In genomic region chr7:102896585-102896984, GRCh38 we compare ENCODE assay signal across 20 cellular contexts.
"Had no signal": no experiment of that assay in that cellular context is flagged by ENCODE, and none has a peak within 500 bp of the region (broad histone marks: within the 10 kb centered on the region; RNA-seq: fewer than 3 reads in every experiment).

No MANE protein-coding gene starts in this region.

- H3K4me3 Mint-ChIP-seq: activated naive CD4-positive, alpha-beta T cell treated with anti-CD3 and anti-CD28 coated beads, Interleukin-2, amount 50 U/mL, for 24 hours; endodermal cell; natural killer cell; stimulated activated naive CD8-positive, alpha-beta T cell treated with anti-CD3 and anti-CD28 coated beads, Interleukin-15, Interleukin-2, amounts not matched to agents 100 ng/mL and 50 ng/mL, for 24 hours; T-cell; T-helper 2 cell treated with Interferon-gamma antibody and Interleukin-4, amounts not matched to agents 5 μg/mL and 100 μg/mL, for 36 hours had no signal

- H3K27me3 Mint-ChIP-seq: activated naive CD4-positive, alpha-beta T cell treated with anti-CD3 and anti-CD28 coated beads, Interleukin-2, amount 50 U/mL, for 24 hours; stimulated activated naive CD8-positive, alpha-beta T cell treated with anti-CD3 and anti-CD28 coated beads, Interleukin-15, Interleukin-2, amounts not matched to agents 100 ng/mL and 50 ng/mL, for 24 hours; T-cell had no signal

- H3K36me3 Mint-ChIP-seq: natural killer cell, T-cell had no signal

- H3K4me1 ChIP-seq: prostate gland had no signal

- H3K9me3 ChIP-seq: lower lobe of right lung, neutrophil, ovary, prostate gland, spleen, upper lobe of left lung had no signal

- H3K4me1 Mint-ChIP-seq: activated naive CD4-positive, alpha-beta T cell treated with anti-CD3 and anti-CD28 coated beads, Interleukin-2, amount 50 U/mL, for 24 hours; T-cell had no signal

- H3K27ac Mint-ChIP-seq: activated naive CD4-positive, alpha-beta T cell treated with anti-CD3 and anti-CD28 coated beads, Interleukin-2, amount 50 U/mL, for 24 hours; endodermal cell; natural killer cell; stimulated activated naive CD8-positive, alpha-beta T cell treated with anti-CD3 and anti-CD28 coated beads, Interleukin-15, Interleukin-2, amounts not matched to agents 100 ng/mL and 50 ng/mL, for 24 hours; T-cell; T-helper 2 cell treated with Interferon-gamma antibody and Interleukin-4, amounts not matched to agents 5 μg/mL and 100 μg/mL, for 36 hours had no signal

- H3K36me3 ChIP-seq: lower lobe of right lung, neutrophil, ovary, prostate gland, spleen, upper lobe of left lung, WERI-Rb-1 had no signal

- H3K9me3 Mint-ChIP-seq: activated naive CD4-positive, alpha-beta T cell treated with anti-CD3 and anti-CD28 coated beads, Interleukin-2, amount 50 U/mL, for 24 hours; endodermal cell; natural killer cell; stimulated activated naive CD8-positive, alpha-beta T cell treated with anti-CD3 and anti-CD28 coated beads, Interleukin-15, Interleukin-2, amounts not matched to agents 100 ng/mL and 50 ng/mL, for 24 hours; T-cell; T-helper 2 cell treated with Interferon-gamma antibody and Interleukin-4, amounts not matched to agents 5 μg/mL and 100 μg/mL, for 36 hours had no signal

- H3K4me3 ChIP-seq: lower lobe of right lung, ovary, prostate gland, spleen, upper lobe of left lung had no signal

- DNase-seq: activated CD4-positive, CD25-positive, alpha-beta regulatory T cell treated with anti-CD3 and anti-CD28 coated beads, Interleukin-2, amount 50 U/mL, for 72 hours; activated gamma-delta T cell treated with Interleukin-2 at 50 U/mL for 16 hours; activated T-cell treated with anti-CD3 and anti-CD28 coated beads, Interleukin-2, amount 50 U/mL, for 1 hour; anterior cingulate cortex; central memory CD4-positive, alpha-beta T cell; endodermal cell; left colon; lower lobe of right lung; natural killer cell; ovary; spleen; stimulated activated CD4-positive, alpha-beta T cell treated with anti-CD3 and anti-CD28 coated beads, Interleukin-4, amount 100 ng/mL, for 24 hours; T-cell; upper lobe of left lung; WERI-Rb-1 had no signal

- H3K27me3 ChIP-seq: neutrophil, ovary, spleen, upper lobe of left lung had no signal

- ATAC-seq: left colon, lower lobe of right lung, natural killer cell, T-cell had no signal

- H3K27ac ChIP-seq: lower lobe of right lung, neutrophil, prostate gland, spleen, upper lobe of left lung, WERI-Rb-1 had no signal
